Comparison of ENCODE assay signal across 8 cellular contexts in genomic region chr19:47226426-47227346, GRCh38. TPM values are rescaled to one million over a fixed set of nuclear protein-coding genes. Genes with fewer than 3 reads are reported as not detected.
DNase-seq lines count a peak whose midpoint lies in the region; ATAC-seq lines count a peak whose summit lies in the region.

No MANE protein-coding gene starts in this region.

- intact Hi-C loops in left colon (cut with DNase I, micrococcal nuclease): no loop called here

- peak; percentile 54 for DNase-seq in DMS79 treated with DMSO at 0.1 percent for 48 hours (lab: John Stamatoyannopoulos, UW)
- peak; percentile 87 for DNase-seq in HuH-7.5 (ENCODE audit: low spot score)
- DNase-seq in SW 1271 (lab: John Stamatoyannopoulos, UW): peak; percentile 45 to 73
- peak; percentile 52 for DNase-seq in cerebellum (ENCODE audit: low spot score)
- peak; percentile 88 to 97 for DNase-seq in left colon
- DNase-seq in stimulated activated CD8-positive, alpha-beta memory T cell treated with anti-CD3 and anti-CD28 coated beads, Interleukin-4, amount 100 ng/mL, for 24 hours (ENCODE audit: low read depth): peak; percentile 41

- ATAC-seq in GM21360 (IDR thresholded peaks at IDR 0.05; ENCODE audit: unreplicated experiment) (peak; percentile 9), left colon (peak; percentile 65), GM19324 (IDR thresholded peaks at IDR 0.05; ENCODE audit: low FRiP score, unreplicated experiment) (no peak)

RNA-seq across cellular contexts. Expression of gene BBC3, which starts 4.3 kb away (rescaled TPM):
- 2.2 TPM for total RNA-seq in cerebellum
- total RNA-seq in left colon: 10 to 100 TPM; 18.9 to 32.9 TPM

RNA-seq across cellular contexts. Expression of gene CCDC9, which starts 29.6 kb away (rescaled TPM):
- total RNA-seq in cerebellum (6.4 TPM), left colon (10 to 100 TPM; 28.0 to 36.7 TPM)

RNA-seq across cellular contexts. Expression of gene INAFM1, which starts 48.0 kb away (rescaled TPM):
- total RNA-seq in cerebellum (3.0 TPM), left colon (10 to 100 TPM; 13.9 to 14.1 TPM)

Comparison
In these comparisons a context has a peak if more than half of its experiments do, and no peak if none do; other contexts are left out.
1. DNase-seq: peak in every context shown above with its lines; median percentile 92 in left colon; 87 in HuH-7.5; 59 in SW 1271; 54 in DMS79 treated with DMSO at 0.1 percent for 48 hours; 52 in cerebellum; 41 in stimulated activated CD8-positive, alpha-beta memory T cell treated with anti-CD3 and anti-CD28 coated beads, Interleukin-4, amount 100 ng/mL, for 24 hours.